ENCODE assay signal across 27 cellular contexts in genomic region chr6:28413681-28414080, GRCh38. TPM values are rescaled to one million over a fixed set of nuclear protein-coding genes. Genes with fewer than 3 reads are reported as not detected.
"Had no signal": no experiment of that assay in that cellular context is flagged by ENCODE, and none has a peak within 500 bp of the region (broad histone marks: within the 10 kb centered on the region; RNA-seq: fewer than 3 reads in every experiment).

No MANE protein-coding gene starts in this region.

- H3K9me3 ChIP-seq: SJCRH30 had no signal

- DNase-seq: KBM-7; MV-4-11; NCI-H1048; NCI-H1105; NCI-H1417; NCI-H1436 treated with DMSO at 0.1 percent for 48 hours; NCI-H1694 treated with DMSO at 0.1 percent for 48 hours; NCI-H1930; NCI-H2081; NCI-H2107; NCI-H2171 treated with DMSO at 0.1 percent for 48 hours; NCI-H345; NCI-H446 treated with DMSO at 0.1 percent for 48 hours; NCI-H510A treated with DMSO at 0.1 percent for 48 hours; NCI-H526; NK-92 treated with Interleukin-12 subunit alpha and Interleukin-12 subunit beta, amount 100 ng/mL, for 24 hours; PC-3; SHP77; SJCRH30; T-helper 1 cell; T-helper 17 cell had no signal

- H3K4me1 ChIP-seq: SJCRH30 had no signal

- H3K36me3 ChIP-seq: SJCRH30 had no signal

- ATAC-seq: Panc1, PC-3, SK-N-SH treated with all-trans-retinoic acid at 6 μM for 48 hours, T-helper 17 cell had no signal

- H3K4me3 ChIP-seq: SJCRH30 had no signal

- H3K27me3 ChIP-seq: SJCRH30 had no signal

- H3K27ac ChIP-seq: HL-60, RWPE1, SJCRH30 had no signal

- FAIRE-seq: HTR-8/SVneo had no signal

RNA-seq across cellular contexts. Expression of gene ZSCAN23, which starts 29.6 kb away (rescaled TPM):
- total RNA-seq: OCI-LY7 had no signal
